Comparison of ENCODE assay signal across 10 cellular contexts in genomic region chr7:48000164-48000563, GRCh38. TPM values are rescaled to one million over a fixed set of nuclear protein-coding genes. Genes with fewer than 3 reads are reported as not detected.
DNase-seq lines count a peak whose midpoint lies in the region; ATAC-seq, FAIRE-seq and TF ChIP-seq lines count a peak whose summit lies in the region.
"Not testable (repeated sequence)": the region's sequence is repeated elsewhere in the genome, so short reads cannot be mapped to it uniquely, and the experiment has no call there.
"Had no signal": no experiment of that assay in that cellular context is flagged by ENCODE, and none has a peak within 500 bp of the region (broad histone marks: within the 10 kb centered on the region; RNA-seq: fewer than 3 reads in every experiment).

No MANE protein-coding gene starts in this region.

- not testable (repeated sequence) for H3K27ac Mint-ChIP-seq in neural progenitor cell

- not testable (repeated sequence) for H3K36me3 Mint-ChIP-seq in neural progenitor cell

- H3K36me3 ChIP-seq in HCT116 (ENCODE audit: control insufficient read depth in 1 of 2, insufficient read depth in 2 of 2, low read length in 2 of 2); K562 (ENCODE audit: control insufficient read depth, insufficient read depth, low read length); neural progenitor cell: not testable (repeated sequence)

- not testable (repeated sequence) for H3K4me1 Mint-ChIP-seq in neural progenitor cell

- H3K4me2 ChIP-seq in A549, result peak overlapping the region; percentile 24; the same call in 1 of the 3 replicates
- peak overlapping the region; percentile 80 for H3K4me2 ChIP-seq in HCT116 (ENCODE audit: low read length)
- not testable (repeated sequence) for H3K4me2 ChIP-seq in K562 (ENCODE audit: insufficient read depth, low read length); neural progenitor cell

- H3F3A ChIP-seq in neural progenitor cell (ENCODE audit: low read depth), result not testable (repeated sequence)

- H4K20me1 ChIP-seq in HCT116 (ENCODE audit: insufficient read depth); K562 (replicated peaks; ENCODE audit: control insufficient read depth, insufficient read depth, low read length); neural progenitor cell (ENCODE audit: low read depth): not testable (repeated sequence)

- not testable (repeated sequence) for H3K4me3 ChIP-seq in A549, K562, neural progenitor cell
- peak overlapping the region; percentile 41 to 55 for H3K4me3 ChIP-seq in HCT116 (replicated peaks in 1 of 2; ENCODE audit: low read depth in 1 of 2, low read length in 2 of 2)

- not testable (repeated sequence) for TF ChIP-seq EP300 in A549 (IDR thresholded peaks at IDR 0.05); K562 (IDR thresholded peaks at IDR 0.05; ENCODE audit: low read length)

- intact Hi-C loops in HCT116 (cut with micrococcal nuclease), result loop anchor here (1.0 kb wide), 1 partner anchor 85 kb away; no protein-coding TSS in a partner anchor
- intact Hi-C loops in K562 (cut with micrococcal nuclease), result not testable (repeated sequence)

- CTCF ChIA-PET in A549 (lab: Yijun Ruan, JAX) (interaction anchor here (0.8 to 2.7 kb wide), 5 partner anchors 9 to 110 kb away, joined by 4 to 14 read pairs (median 6); no protein-coding TSS in a partner anchor), HCT116 (lab: Charles Lee) (interaction anchor here (1.1 to 1.5 kb wide), 2 partner anchors 12 to 52 kb away, joined by 3 to 4 read pairs; partner anchors contain the start of gene PKD1L1), RWPE1 (lab: Yijun Ruan, JAX) (interaction anchor here (1.0 kb wide), 1 partner anchor 110 kb away, joined by 3 read pairs; no protein-coding TSS in a partner anchor)
- CTCF ChIA-PET in K562 (lab: Yijun Ruan, JAX; ENCODE audit: low intra/inter-chr PET ratio), result not testable (repeated sequence)

- H3K27ac ChIP-seq in A549; K562 (ENCODE audit: extremely low read depth, low read depth, low read length); neural progenitor cell: not testable (repeated sequence)
- H3K27ac ChIP-seq in HCT116 (ENCODE audit: low read depth, low read length) (peak overlapping the region; percentile 34; the same call in 1 of the 2 replicates), RWPE1 (peak overlapping the region; percentile 27; the same call in 1 of the 2 replicates), epithelial cell of prostate (peak overlapping the region; percentile 71)

- H3K9ac ChIP-seq in HCT116 (ENCODE audit: low read length), result peak overlapping the region; percentile 43
- not testable (repeated sequence) for H3K9ac ChIP-seq in K562 (ENCODE audit: insufficient read depth in 1 of 2, low read depth in 2 of 2, low read length in 2 of 2); neural progenitor cell

- POLR2A ChIA-PET in A549 (lab: Yijun Ruan, JAX), result interaction anchor here (1.6 kb wide), 1 partner anchor 88 kb away, joined by 9 read pairs; the partner anchor contains the start of gene UPP1
- POLR2A ChIA-PET in HCT116 (lab: Charles Lee), result interaction anchor here (0.6 to 3.7 kb wide), 9 partner anchors 9 to 103 kb away, joined by 3 to 23 read pairs (median 4); partner anchors contain the start of gene UPP1
- POLR2A ChIA-PET in RWPE1 (lab: Yijun Ruan, JAX; ENCODE audit: low non-redundant PET), result interaction anchor here (0.9 kb wide), 1 partner anchor 85 kb away, joined by 3 read pairs; no protein-coding TSS in a partner anchor
- POLR2A ChIA-PET in K562 (lab: Yijun Ruan, JAX), result not testable (repeated sequence)

- TF ChIP-seq POLR2A in A549 (IDR thresholded peaks at IDR 0.05; ENCODE audit: low read length); HCT116 (IDR thresholded peaks at IDR 0.05; ENCODE audit: borderline replicate concordance, extremely low read depth, insufficient read depth, insufficient read length); K562 (conservative IDR thresholded peaks at IDR 0.05): not testable (repeated sequence)

- TF ChIP-seq RAD21 in A549 (conservative IDR thresholded peaks at IDR 0.05 in 1 of 2, IDR thresholded peaks at IDR 0.05 in 1 of 2); K562 (CRISPR knock-in tag; conservative IDR thresholded peaks at IDR 0.05 in 1 of 2, IDR thresholded peaks at IDR 0.05 in 1 of 2): not testable (repeated sequence)
- peak; percentile 16; the same call in 1 of the 2 replicates for TF ChIP-seq RAD21 in HCT116 (IDR thresholded peaks at IDR 0.05; ENCODE audit: low read depth)

- not testable (repeated sequence) for H3K9me1 ChIP-seq in K562 (ENCODE audit: control insufficient read depth, insufficient read depth, low read length)

- ATAC-seq in A549 (peak in 1 of 2 experiments; percentile 51; a peak in 3 of 6 replicates), HCT116 (peak; percentile 85)
- ATAC-seq in K562, result not testable (repeated sequence)

- not testable (repeated sequence) for H3K4me1 ChIP-seq in A549; K562 (replicated peaks in 1 of 2; ENCODE audit: control insufficient read depth in 2 of 2, insufficient read depth in 2 of 2, low read length in 2 of 2); neural progenitor cell
- H3K4me1 ChIP-seq in HCT116 (ENCODE audit: control insufficient read depth in 1 of 2, insufficient read depth in 2 of 2, low read length in 2 of 2), result peaks cover 0 to 19% of the 10 kb centered on the region in 2 experiments; a peak in 3 of 4 replicates

- H3K27me3 Mint-ChIP-seq in neural progenitor cell (ENCODE audit: insufficient read depth, low read depth), result not testable (repeated sequence)

- H3K4me3 Mint-ChIP-seq in neural progenitor cell, result not testable (repeated sequence)

- H3K9me2 ChIP-seq in HCT116 (ENCODE audit: insufficient read depth), result not testable (repeated sequence)

- in situ Hi-C loops in K562 (cut with MboI), result not testable (repeated sequence)

- not testable (repeated sequence) for H3K9me3 ChIP-seq in A549; HCT116 (ENCODE audit: control insufficient read depth in 1 of 2, insufficient read depth in 1 of 2, low read depth in 1 of 2, low read length in 2 of 2); K562 (replicated peaks; ENCODE audit: control insufficient read depth, insufficient read depth, low read depth, low read length); neural progenitor cell (ENCODE audit: low read depth)

- FAIRE-seq in A549 (lab: Jason Lieb, UNC); K562 (lab: Jason Lieb, UNC): not testable (repeated sequence)

- not testable (repeated sequence) for H3K27me3 ChIP-seq in HCT116 (ENCODE audit: insufficient read depth, low read length); K562 (ENCODE audit: control insufficient read depth in 2 of 2, insufficient read depth in 2 of 2, low read length in 2 of 2); neural progenitor cell

- DNase-seq in A549 (ENCODE audit: low read depth in 1 of 2, low spot score in 1 of 2) (peak in 1 of 2 experiments; percentile 23), ELF-1 (ENCODE audit: low read depth, low spot score) (peak; percentile 53), HCT116 (ENCODE audit: low read depth, low spot score) (peak; percentile 33), M059J (ENCODE audit: low read depth) (peak; percentile 71), RWPE1 (ENCODE audit: low spot score) (peak; percentile 29)
- DNase-seq in K562 (ENCODE audit: extremely low read depth in 1 of 4, low spot score in 3 of 4); epithelial cell of prostate (ENCODE audit: low read depth, low spot score); neural progenitor cell (ENCODE audit: low spot score): not testable (repeated sequence)

- not testable (repeated sequence) for TF ChIP-seq CTCF in A549 (IDR thresholded peaks at IDR 0.05); HCT116 (IDR thresholded peaks at IDR 0.05 in 2 of 3, conservative IDR thresholded peaks at IDR 0.05 in 1 of 3; ENCODE audit: borderline replicate concordance in 1 of 3, insufficient read depth in 1 of 3, low read depth in 2 of 3, low read length in 2 of 3); RWPE1 (conservative IDR thresholded peaks at IDR 0.05; ENCODE audit: low read depth); K562 (IDR thresholded peaks at IDR 0.05 in 2 of 3, conservative IDR thresholded peaks at IDR 0.05 in 1 of 3; ENCODE audit: insufficient read depth in 2 of 3, low read depth in 1 of 3, low read length in 3 of 3); neural progenitor cell (IDR thresholded peaks at IDR 0.05)

- 45% methylated on average over 13 of the region's 13 CpGs for WGBS in A549 (ENCODE audit: missing lambda C conversion rate)
- WGBS in K562 (ENCODE audit: insufficient coverage, low coverage, missing lambda C conversion rate), result 15% methylated on average over 13 of the region's 13 CpGs

- H3K79me2 ChIP-seq in HCT116 (ENCODE audit: insufficient read depth, low read length); K562 (ENCODE audit: control insufficient read depth, insufficient read depth, low read length); neural progenitor cell (ENCODE audit: low read depth): not testable (repeated sequence)

- not testable (repeated sequence) for BruUV-seq in HCT116 (replicated peaks; lab: Mats Ljungman, UMichigan); K562 (replicated peaks; lab: Mats Ljungman, UMichigan)

- not testable (repeated sequence) for H3K9me3 Mint-ChIP-seq in neural progenitor cell

- H2AFZ ChIP-seq in HCT116 (ENCODE audit: low read depth, low read length, poor library complexity, severe bottlenecking), result peak overlapping the region; percentile 84
- H2AFZ ChIP-seq in K562 (ENCODE audit: low read depth, low read length), result not testable (repeated sequence)
- H2AFZ ChIP-seq in neural progenitor cell (replicated peaks), result peak overlapping the region; percentile 57

- RAD21 ChIA-PET in HCT116 (lab: Charles Lee; ENCODE audit: low non-redundant PET in 1 of 2, low total read pairs in 2 of 2, uncharacterized antibody in 2 of 2, unreplicated experiment in 2 of 2), result not testable (repeated sequence)

RNA-seq across cellular contexts. Expression of gene HUS1, which starts 20.7 kb away (rescaled TPM):
- polyA plus RNA-seq in A549 (2011; rRNA removed), result 34.7 and 39.8 TPM in 2 replicates
- polyA plus RNA-seq in A549 (2012; cell fraction: cytosol; rRNA removed), result 11.4 and 12.2 TPM in 2 replicates
- 7.8 and 13.0 TPM in 2 replicates for polyA plus RNA-seq in A549 (2012; cell fraction: nucleus; rRNA removed)
- 18.0 to 21.0 TPM (median 19.4 TPM) in 3 replicates for polyA plus RNA-seq in A549 (2017; fragmentation: RNase III; extraction: RNeasy Plus Mini Kit Qiagen cat#74134 plus additional on column Dnase treatment)
- polyA minus RNA-seq in A549 (2011; rRNA and poly(A)+ RNA removed), result 35.9 and 39.9 TPM in 2 replicates
- 30.0 TPM for total RNA-seq in HCT116 (2021; ENCODE audit: unreplicated experiment)
- polyA plus RNA-seq in HCT116 (2012), result 11.7 and 13.8 TPM in 2 replicates
- total RNA-seq in M059J (2014; rRNA removed; shearing (Covaris generic)), result 7.5 and 19.4 TPM in 2 replicates
- total RNA-seq in K562 (2011; cell fraction: chromatin; rRNA removed; ENCODE audit: low replicate concordance), result 34.7 and 59.2 TPM in 2 replicates
- 25.5 and 27.2 TPM in 2 replicates for total RNA-seq in K562 (2011; cell fraction: nucleolus; rRNA removed)
- total RNA-seq in K562 (2011; cell fraction: nucleoplasm; rRNA removed), result 39.0 and 46.1 TPM in 2 replicates
- total RNA-seq in K562 (2014; rRNA removed), result 9.8 and 11.5 TPM in 2 replicates
- total RNA-seq in K562 (2014; rRNA removed; fragmentation: Illumina TruSeq; extraction: Trizol), result 14.5 and 15.8 TPM in 2 replicates
- total RNA-seq in K562 (2015; rRNA removed; fragmentation: Illumina TruSeq; extraction: Trizol), result 16.0 and 17.1 TPM in 2 replicates
- total RNA-seq in K562 (2021), result 15.3 and 19.8 TPM in 2 replicates
- 14.3 and 17.1 TPM in 2 replicates for polyA plus RNA-seq in K562 (2011; rRNA removed)
- 6.6 and 10.8 TPM in 2 replicates for polyA plus RNA-seq in K562 (2011; cell fraction: cytosol; rRNA removed)
- polyA plus RNA-seq in K562 (2011; cell fraction: nucleus; rRNA removed), result 11.5 and 11.6 TPM in 2 replicates
- polyA plus RNA-seq in K562 (2012), result 12.0 and 13.5 TPM in 2 replicates
- 16.5 and 20.8 TPM in 2 replicates for polyA plus RNA-seq in K562 (2014; fragmentation: Illumina TruSeq; extraction: Trizol)
- 10 to 100 TPM; 25.2 to 27.0 TPM for polyA plus RNA-seq in K562 (2014; fragmentation: Nextera tagmentation; extraction: Ambion mirVana)
- 14.7 and 15.9 TPM in 2 replicates for polyA plus RNA-seq in K562 (2014; rRNA removed)
- 31.4 and 32.2 TPM in 2 replicates for polyA minus RNA-seq in K562 (2011; rRNA and poly(A)+ RNA removed)
- 10.0 and 12.7 TPM in 2 replicates for polyA minus RNA-seq in K562 (2011; cell fraction: cytosol; rRNA and poly(A)+ RNA removed)
- polyA minus RNA-seq in K562 (2011; cell fraction: nucleus; rRNA and poly(A)+ RNA removed), result 18.6 and 20.5 TPM in 2 replicates
- total RNA-seq in neural progenitor cell (ENCODE audit: low replicate concordance), result 31.2 and 48.7 TPM in 2 replicates

RNA-seq across cellular contexts. Expression of gene SUN3, which starts 28.7 kb away (rescaled TPM):
- polyA plus RNA-seq in A549 (2011; rRNA removed) (not detected in 2 replicates), A549 (2017; fragmentation: RNase III; extraction: RNeasy Plus Mini Kit Qiagen cat#74134 plus additional on column Dnase treatment) (not detected in 3 replicates), K562 (2011; rRNA removed) (not detected in 2 replicates), K562 (2014; fragmentation: Illumina TruSeq; extraction: Trizol) (not detected in 2 replicates), K562 (2014; fragmentation: Nextera tagmentation; extraction: Ambion mirVana) (under 1 TPM; 0.04 to 0.06 TPM), K562 (2014; rRNA removed) (0.24 TPM in 1 of 2 replicates, not detected in the other)
- not detected in 2 replicates for polyA plus RNA-seq in A549 (2012; cell fraction: cytosol; rRNA removed)
- polyA plus RNA-seq in A549 (2012; cell fraction: nucleus; rRNA removed), result not detected in 2 replicates
- not detected in 2 replicates for polyA minus RNA-seq in A549 (2011; rRNA and poly(A)+ RNA removed)
- total RNA-seq in HCT116 (2021; ENCODE audit: unreplicated experiment) (4.5 TPM), K562 (2014; rRNA removed) (not detected in 2 replicates), K562 (2014; rRNA removed; fragmentation: Illumina TruSeq; extraction: Trizol) (not detected in 2 replicates), K562 (2015; rRNA removed; fragmentation: Illumina TruSeq; extraction: Trizol) (0.19 TPM in 1 of 2 replicates, not detected in the other), K562 (2021) (not detected in 2 replicates), neural progenitor cell (ENCODE audit: low replicate concordance) (not detected in 2 replicates)
- polyA plus RNA-seq in HCT116 (2012), result 3.2 and 3.4 TPM in 2 replicates
- total RNA-seq in M059J (2014; rRNA removed; shearing (Covaris generic)), result 0.59 TPM in 1 of 2 replicates, not detected in the other
- total RNA-seq in K562 (2011; cell fraction: chromatin; rRNA removed; ENCODE audit: low replicate concordance), result not detected in 2 replicates
- total RNA-seq in K562 (2011; cell fraction: nucleolus; rRNA removed), result not detected in 2 replicates
- not detected in 2 replicates for total RNA-seq in K562 (2011; cell fraction: nucleoplasm; rRNA removed)
- polyA plus RNA-seq in K562 (2011; cell fraction: cytosol; rRNA removed), result not detected in 2 replicates
- polyA plus RNA-seq in K562 (2011; cell fraction: nucleus; rRNA removed), result not detected in 2 replicates
- polyA plus RNA-seq in K562 (2012), result 0.12 and 0.91 TPM in 2 replicates
- not detected in 2 replicates for polyA minus RNA-seq in K562 (2011; rRNA and poly(A)+ RNA removed)
- not detected in 2 replicates for polyA minus RNA-seq in K562 (2011; cell fraction: cytosol; rRNA and poly(A)+ RNA removed)
- polyA minus RNA-seq in K562 (2011; cell fraction: nucleus; rRNA and poly(A)+ RNA removed), result not detected in 2 replicates
- total RNA-seq: CD4-positive, alpha-beta T cell had no signal
- polyA plus RNA-seq: BJ had no signal

RNA-seq across cellular contexts. Expression of gene C7orf57, which starts 35.2 kb away (rescaled TPM):
- 0.05 TPM in 1 of 2 replicates, not detected in the other for polyA plus RNA-seq in A549 (2011; rRNA removed)
- polyA plus RNA-seq in A549 (2012; cell fraction: cytosol; rRNA removed), result 0.01 and 0.05 TPM in 2 replicates
- polyA plus RNA-seq in A549 (2012; cell fraction: nucleus; rRNA removed), result 0.02 and 0.10 TPM in 2 replicates
- polyA plus RNA-seq in A549 (2017; fragmentation: RNase III; extraction: RNeasy Plus Mini Kit Qiagen cat#74134 plus additional on column Dnase treatment), result 0.04 to 0.09 TPM (median 0.04 TPM) in 3 replicates
- polyA minus RNA-seq in A549 (2011; rRNA and poly(A)+ RNA removed), result 0.49 TPM in 1 of 2 replicates, not detected in the other
- 0.15 TPM for total RNA-seq in HCT116 (2021; ENCODE audit: unreplicated experiment)
- polyA plus RNA-seq in HCT116 (2012), result 0.17 and 0.37 TPM in 2 replicates
- total RNA-seq in M059J (2014; rRNA removed; shearing (Covaris generic)), result 0.25 and 0.62 TPM in 2 replicates
- total RNA-seq in K562 (2011; cell fraction: chromatin; rRNA removed; ENCODE audit: low replicate concordance), result not detected in 2 replicates
- not detected in 2 replicates for total RNA-seq in K562 (2011; cell fraction: nucleolus; rRNA removed)
- not detected in 2 replicates for total RNA-seq in K562 (2011; cell fraction: nucleoplasm; rRNA removed)
- not detected in 2 replicates for total RNA-seq in K562 (2014; rRNA removed)
- total RNA-seq in K562 (2014; rRNA removed; fragmentation: Illumina TruSeq; extraction: Trizol), result not detected in 2 replicates
- total RNA-seq in K562 (2015; rRNA removed; fragmentation: Illumina TruSeq; extraction: Trizol), result not detected in 2 replicates
- not detected in 2 replicates for total RNA-seq in K562 (2021)
- polyA plus RNA-seq in K562 (2011; rRNA removed), result not detected in 2 replicates
- not detected in 2 replicates for polyA plus RNA-seq in K562 (2011; cell fraction: cytosol; rRNA removed)
- not detected in 2 replicates for polyA plus RNA-seq in K562 (2011; cell fraction: nucleus; rRNA removed)
- polyA plus RNA-seq in K562 (2012), result not detected in 2 replicates
- polyA plus RNA-seq in K562 (2014; fragmentation: Illumina TruSeq; extraction: Trizol), result not detected in 2 replicates
- polyA plus RNA-seq in K562 (2014; fragmentation: Nextera tagmentation; extraction: Ambion mirVana), result not detected
- not detected in 2 replicates for polyA plus RNA-seq in K562 (2014; rRNA removed)
- not detected in 2 replicates for polyA minus RNA-seq in K562 (2011; rRNA and poly(A)+ RNA removed)
- not detected in 2 replicates for polyA minus RNA-seq in K562 (2011; cell fraction: cytosol; rRNA and poly(A)+ RNA removed)
- polyA minus RNA-seq in K562 (2011; cell fraction: nucleus; rRNA and poly(A)+ RNA removed), result not detected in 2 replicates
- not detected in 2 replicates for total RNA-seq in neural progenitor cell (ENCODE audit: low replicate concordance)

RNA-seq across cellular contexts. Expression of gene PKD1L1, which starts 51.9 kb away (rescaled TPM):
- 0.21 and 0.57 TPM in 2 replicates for polyA plus RNA-seq in A549 (2011; rRNA removed)
- polyA plus RNA-seq in A549 (2012; cell fraction: cytosol; rRNA removed), result 0.20 and 0.45 TPM in 2 replicates
- 0.85 and 1.7 TPM in 2 replicates for polyA plus RNA-seq in A549 (2012; cell fraction: nucleus; rRNA removed)
- polyA plus RNA-seq in A549 (2017; fragmentation: RNase III; extraction: RNeasy Plus Mini Kit Qiagen cat#74134 plus additional on column Dnase treatment), result 0.09 to 0.21 TPM (median 0.11 TPM) in 3 replicates
- polyA minus RNA-seq in A549 (2011; rRNA and poly(A)+ RNA removed), result 0.39 and 3.2 TPM in 2 replicates
- 0.17 TPM for total RNA-seq in HCT116 (2021; ENCODE audit: unreplicated experiment)
- 0.02 and 0.05 TPM in 2 replicates for polyA plus RNA-seq in HCT116 (2012)
- 0.02 and 2.7 TPM in 2 replicates for total RNA-seq in M059J (2014; rRNA removed; shearing (Covaris generic))
- total RNA-seq in K562 (2011; cell fraction: chromatin; rRNA removed; ENCODE audit: low replicate concordance), result 0.04 TPM in 1 of 2 replicates, not detected in the other
- total RNA-seq in K562 (2011; cell fraction: nucleolus; rRNA removed), result not detected in 2 replicates
- total RNA-seq in K562 (2011; cell fraction: nucleoplasm; rRNA removed), result not detected in 2 replicates
- total RNA-seq in K562 (2014; rRNA removed), result not detected in 2 replicates
- not detected in 2 replicates for total RNA-seq in K562 (2014; rRNA removed; fragmentation: Illumina TruSeq; extraction: Trizol)
- total RNA-seq in K562 (2015; rRNA removed; fragmentation: Illumina TruSeq; extraction: Trizol), result not detected in 2 replicates
- total RNA-seq in K562 (2021), result 0.02 TPM in 1 of 2 replicates, not detected in the other
- 0.01 TPM in 1 of 2 replicates, not detected in the other for polyA plus RNA-seq in K562 (2011; rRNA removed)
- not detected in 2 replicates for polyA plus RNA-seq in K562 (2011; cell fraction: cytosol; rRNA removed)
- 0.01 and 0.03 TPM in 2 replicates for polyA plus RNA-seq in K562 (2011; cell fraction: nucleus; rRNA removed)
- polyA plus RNA-seq in K562 (2012), result 0.03 TPM in 1 of 2 replicates, not detected in the other
- 0.01 TPM in 1 of 2 replicates, not detected in the other for polyA plus RNA-seq in K562 (2014; fragmentation: Illumina TruSeq; extraction: Trizol)
- not detected for polyA plus RNA-seq in K562 (2014; fragmentation: Nextera tagmentation; extraction: Ambion mirVana)
- polyA plus RNA-seq in K562 (2014; rRNA removed), result 0.04 TPM in 1 of 2 replicates, not detected in the other
- polyA minus RNA-seq in K562 (2011; rRNA and poly(A)+ RNA removed), result not detected in 2 replicates
- not detected in 2 replicates for polyA minus RNA-seq in K562 (2011; cell fraction: cytosol; rRNA and poly(A)+ RNA removed)
- under 0.01 TPM in 1 of 2 replicates, not detected in the other for polyA minus RNA-seq in K562 (2011; cell fraction: nucleus; rRNA and poly(A)+ RNA removed)
- total RNA-seq in neural progenitor cell (ENCODE audit: low replicate concordance), result 0.07 and 0.09 TPM in 2 replicates
